Comparison of ENCODE assay signal across 11 cellular contexts in the genomic region with DNA sequence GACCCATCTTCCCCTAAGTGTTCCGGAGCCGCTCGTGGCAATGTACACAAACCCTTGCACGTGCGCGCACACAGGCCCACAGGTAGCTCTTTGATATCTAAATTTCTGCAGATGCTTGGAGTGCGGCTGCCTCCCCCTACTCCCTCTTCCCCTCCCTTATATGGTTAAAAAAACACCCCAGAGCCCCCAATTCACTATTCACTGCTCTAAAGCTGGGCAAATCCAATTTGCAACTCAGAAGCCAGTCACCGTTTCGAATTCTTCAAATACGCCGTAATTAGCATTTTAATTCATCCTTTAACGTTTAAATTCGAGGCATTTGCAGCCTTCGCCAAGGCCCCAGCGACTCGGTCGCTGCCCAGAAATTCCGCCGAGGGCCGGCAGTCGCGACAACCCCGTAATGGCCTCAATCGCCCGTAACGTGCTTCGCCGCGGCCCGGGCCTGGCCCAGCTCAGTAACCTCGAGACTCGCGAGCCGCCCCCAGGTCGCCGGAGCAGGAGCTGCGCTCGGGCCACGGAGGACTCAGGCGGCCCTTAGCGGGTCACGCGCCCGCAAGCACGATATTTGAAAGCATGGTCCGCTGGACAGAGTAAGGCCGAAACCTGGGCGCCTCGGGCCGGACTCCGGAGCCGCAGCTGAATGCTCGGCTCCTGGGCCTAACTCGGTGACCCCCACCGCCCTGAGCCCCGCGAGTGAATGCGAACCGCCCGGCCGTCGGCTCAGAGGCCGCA. TPM values are rescaled to one million over a fixed set of nuclear protein-coding genes. Genes with fewer than 3 reads are reported as not detected.
DNase-seq lines count a peak whose midpoint lies in the region; ATAC-seq and TF ChIP-seq lines count a peak whose summit lies in the region.
"Had no signal": no experiment of that assay in that cellular context is flagged by ENCODE, and none has a peak within 500 bp of the region (broad histone marks: within the 10 kb centered on the region; RNA-seq: fewer than 3 reads in every experiment).

No MANE protein-coding gene starts in this region.

- DNase-seq in Right ventricle myocardium superior: no peak
- no peak for DNase-seq in Right ventricle myocardium inferior (ENCODE audit: missing footprints)
- DNase-seq in islet precursor cell: peak; percentile 70
- no peak for DNase-seq in type B pancreatic cell (ENCODE audit: extremely low spot score, unreplicated experiment)
- no peak for DNase-seq in NCI-H1436 treated with DMSO at 0.1 percent for 48 hours (lab: John Stamatoyannopoulos, UW)
- DNase-seq: CD4-positive, CD25-positive, alpha-beta regulatory T cell; NCI-H1048 had no signal

- H3K27ac Mint-ChIP-seq in brain: peak overlapping the region in 4 of 5 experiments; percentile 60 to 94 (median 90)
- peak overlapping the region; percentile 92 for H3K27ac Mint-ChIP-seq in type B pancreatic cell

- TF ChIP-seq CTCF in brain (conservative IDR thresholded peaks at IDR 0.05): no peak
- TF ChIP-seq CTCF in type B pancreatic cell (conservative IDR thresholded peaks at IDR 0.05): peak; percentile 27

- H3K36me3 Mint-ChIP-seq in brain (peaks cover 23% of the 10 kb centered on the region), type B pancreatic cell (peaks cover 32% of the 10 kb centered on the region)
- H3K36me3 Mint-ChIP-seq: CD4-positive, CD25-positive, alpha-beta regulatory T cell had no signal

- ATAC-seq in Right ventricle myocardium superior (ENCODE audit: poor library complexity) (peak; percentile 3), Right ventricle myocardium inferior (no peak), HG02610 (IDR thresholded peaks at IDR 0.05; ENCODE audit: unreplicated experiment) (no peak), HG03354 (IDR thresholded peaks at IDR 0.05; ENCODE audit: poor library complexity, severe bottlenecking, unreplicated experiment) (no peak)

- H3K9me3 Mint-ChIP-seq in brain: peaks cover 3 to 9% (median 8%) of the 10 kb centered on the region in 5 experiments
- no peaks in the 10 kb centered on the region for H3K9me3 Mint-ChIP-seq in type B pancreatic cell

- H3K27me3 Mint-ChIP-seq in brain (peaks cover 80% of the 10 kb centered on the region), type B pancreatic cell (peaks cover 30% of the 10 kb centered on the region)

- H3K4me3 Mint-ChIP-seq in brain (peak overlapping the region; percentile 66 to 92 (median 87)), type B pancreatic cell (peak overlapping the region; percentile 94)
- H3K4me3 Mint-ChIP-seq: CD4-positive, CD25-positive, alpha-beta regulatory T cell had no signal

- intact Hi-C loops in Right ventricle myocardium superior (cut with DNase I): no loop called here
- intact Hi-C loops in Right ventricle myocardium inferior (cut with DNase I): no loop called here

- H3K4me1 Mint-ChIP-seq in brain: peaks cover 52% of the 10 kb centered on the region
- H3K4me1 Mint-ChIP-seq in type B pancreatic cell (ENCODE audit: unreplicated experiment): peaks cover 34% of the 10 kb centered on the region

RNA-seq across cellular contexts. Expression of a gene that starts 1.3 kb away (rescaled TPM):
- total RNA-seq in Right ventricle myocardium superior (5.6 TPM), Right ventricle myocardium inferior (7.3 TPM), type B pancreatic cell (ENCODE audit: low replicate concordance) (31.4 and 42.2 TPM in 2 replicates)
- 10.3 TPM for polyA plus RNA-seq in brain (ENCODE audit: insufficient read depth, low read depth, low replicate concordance)
- total RNA-seq: ascending aorta; CD4-positive, CD25-positive, alpha-beta regulatory T cell had no signal
- polyA plus RNA-seq: CD4-positive, CD25-positive, alpha-beta regulatory T cell had no signal
